1 cellular context compared by ENCODE assay signal in genomic region chr5:54062958-54063357, GRCh38.
TF ChIP-seq lines count a peak whose summit lies in the region.

No MANE protein-coding gene starts in this region.

TF ChIP-seq in WTC11, 78 proteins besides CTCF, POLR2A, EP300 and RAD21 (continued from another document):
- TF ChIP-seq TEAD4 (CRISPR knock-in tag; IDR thresholded peaks at IDR 0.05): no peak
- TF ChIP-seq TP53 (CRISPR knock-in tag; IDR thresholded peaks at IDR 0.05): no peak
- TF ChIP-seq ZBTB43 (CRISPR knock-in tag; IDR thresholded peaks at IDR 0.05): no peak
- TF ChIP-seq AFF4 (CRISPR knock-in tag; IDR thresholded peaks at IDR 0.05; ENCODE audit: borderline replicate concordance): no peak
- no peak for TF ChIP-seq PRDM15 (CRISPR knock-in tag; IDR thresholded peaks at IDR 0.05)
- no peak for TF ChIP-seq ATF2 (CRISPR knock-in tag; IDR thresholded peaks at IDR 0.05; ENCODE audit: borderline replicate concordance, low read depth)
